8 cellular contexts compared by ENCODE assay signal in genomic region chr17:39209317-39210092, GRCh38. TPM values are rescaled to one million over a fixed set of nuclear protein-coding genes. Genes with fewer than 3 reads are reported as not detected.
DNase-seq lines count a peak whose midpoint lies in the region; FAIRE-seq and TF ChIP-seq lines count a peak whose summit lies in the region.

No MANE protein-coding gene starts in this region.

- no peak overlapping the region for H3K4me3 ChIP-seq in lower leg skin (ENCODE audit: low read depth, poor library complexity, severe bottlenecking)

- H3K4me1 Mint-ChIP-seq in IgD-negative memory B cell, result peaks cover 15 to 23% (median 20%) of the 10 kb centered on the region in 3 donors
- H3K4me1 Mint-ChIP-seq in chondrocyte (ENCODE audit: low read depth), result peaks cover 24% of the 10 kb centered on the region

- H3K9me3 Mint-ChIP-seq in IgD-negative memory B cell, result no peaks in the 10 kb centered on the region
- H3K9me3 Mint-ChIP-seq in chondrocyte (ENCODE audit: low read depth), result no peaks in the 10 kb centered on the region

- TF ChIP-seq POLR2A in lower leg skin (IDR thresholded peaks at IDR 0.05), result no peak

- DNase-seq in activated CD4-positive, alpha-beta T cell treated with anti-CD3 and anti-CD28 coated beads for 4 hours, result peak; percentile 78 to 86
- DNase-seq in chondrocyte (ENCODE audit: low spot score) (no peak), lower leg skin (ENCODE audit: low spot score in 2 of 2) (peak; percentile 81 to 91), GM19239 (ENCODE audit: insufficient read length, low spot score) (no peak), NCI-H526 treated with DMSO at 0.1 percent for 48 hours (lab: John Stamatoyannopoulos, UW) (no peak), NCI-H1930 (lab: John Stamatoyannopoulos, UW) (no peak)
- peak; percentile 69 to 90 for DNase-seq in stimulated activated CD4-positive, alpha-beta T cell treated with anti-CD3 and anti-CD28 coated beads, Interleukin-4, amount 100 ng/mL, for 4 hours

- intact Hi-C loops in lower leg skin (cut with DNase I; ENCODE audit: low total_unique reads), result loop anchor here (5.0 kb wide), 1 partner anchor 548 kb away; no protein-coding TSS in a partner anchor

- H3K4me3 Mint-ChIP-seq in IgD-negative memory B cell (peak overlapping the region; percentile 34 to 90 (median 72)), chondrocyte (ENCODE audit: unreplicated experiment) (peak overlapping the region; percentile 55)

- FAIRE-seq in GM19239 (lab: Jason Lieb, UNC), result no peak

- TF ChIP-seq CTCF in chondrocyte (IDR thresholded peaks at IDR 0.05) (no peak), lower leg skin (IDR thresholded peaks at IDR 0.05) (no peak)

- no peaks in the 10 kb centered on the region for H3K36me3 Mint-ChIP-seq in IgD-negative memory B cell
- H3K36me3 Mint-ChIP-seq in chondrocyte (ENCODE audit: low read depth), result peaks cover 5% of the 10 kb centered on the region

- H3K27ac Mint-ChIP-seq in IgD-negative memory B cell (peak overlapping the region; percentile 4 to 90 (median 10)), chondrocyte (ENCODE audit: unreplicated experiment) (no peak overlapping the region)

- WGBS in lower leg skin, 2 donors, result 2 to 6% methylated on average over 6 to 28 of the region's 39 CpGs

- H3K27me3 Mint-ChIP-seq in IgD-negative memory B cell (peaks cover 14% of the 10 kb centered on the region), chondrocyte (ENCODE audit: low read depth) (no peaks in the 10 kb centered on the region)

RNA-seq across cellular contexts. Expression of gene RPL19, which starts 9.4 kb away (rescaled TPM):
- polyA plus RNA-seq in IgD-negative memory B cell, result 3,435 TPM
- total RNA-seq in chondrocyte (1,031 to 1,318 TPM (median 1,035 TPM) in 3 replicates), lower leg skin (1,000 to 10,000 TPM; 3,050 to 5,448 (median 3,578) TPM)

RNA-seq across cellular contexts. Expression of gene CACNB1, which starts 12.0 kb away (rescaled TPM):
- polyA plus RNA-seq in IgD-negative memory B cell, result 0.45 TPM
- total RNA-seq in chondrocyte (22.6 to 25.5 TPM (median 24.1 TPM) in 3 replicates), lower leg skin (10 to 100 TPM in 2 of 4 donors, 1 to 10 TPM in 2; 5.7 to 13.1 (median 11.2) TPM)

RNA-seq across cellular contexts. Expression of gene STAC2, which starts 16.2 kb away (rescaled TPM):
- polyA plus RNA-seq in IgD-negative memory B cell, result not detected
- total RNA-seq in chondrocyte, result 0.35 to 1.1 TPM (median 0.44 TPM) in 3 replicates
- 10 to 100 TPM in 2 of 4 donors, 1 to 10 TPM in 2; 2.3 to 35.6 (median 10.8) TPM for total RNA-seq in lower leg skin

RNA-seq across cellular contexts. Expression of gene ARL5C, which starts 43.5 kb away (rescaled TPM):
- not detected for polyA plus RNA-seq in IgD-negative memory B cell
- total RNA-seq in chondrocyte, result 0.25 TPM in 1 of 3 replicates, not detected in the others
- not detected for total RNA-seq in lower leg skin

RNA-seq across cellular contexts. Expression of gene PLXDC1, which starts 58.1 kb away (rescaled TPM):
- polyA plus RNA-seq in IgD-negative memory B cell, result not detected
- 11.1 to 40.5 TPM (median 37.4 TPM) in 3 replicates for total RNA-seq in chondrocyte
- total RNA-seq in lower leg skin, result 1 to 10 TPM; 2.7 to 8.1 (median 5.2) TPM

Comparison
In these comparisons a context has a peak if more than half of its experiments do, and no peak if none do; other contexts are left out.
1. DNase-seq: peak in activated CD4-positive, alpha-beta T cell treated with anti-CD3 and anti-CD28 coated beads for 4 hours (2 of 2), lower leg skin (2 of 2) and stimulated activated CD4-positive, alpha-beta T cell treated with anti-CD3 and anti-CD28 coated beads, Interleukin-4, amount 100 ng/mL, for 4 hours (2 of 2); none in chondrocyte (single experiment), GM19239 (single experiment), NCI-H526 treated with DMSO at 0.1 percent for 48 hours (single experiment) and NCI-H1930 (0 of 2).